Comparison of ENCODE assay signal across 8 cellular contexts in the genomic region with DNA sequence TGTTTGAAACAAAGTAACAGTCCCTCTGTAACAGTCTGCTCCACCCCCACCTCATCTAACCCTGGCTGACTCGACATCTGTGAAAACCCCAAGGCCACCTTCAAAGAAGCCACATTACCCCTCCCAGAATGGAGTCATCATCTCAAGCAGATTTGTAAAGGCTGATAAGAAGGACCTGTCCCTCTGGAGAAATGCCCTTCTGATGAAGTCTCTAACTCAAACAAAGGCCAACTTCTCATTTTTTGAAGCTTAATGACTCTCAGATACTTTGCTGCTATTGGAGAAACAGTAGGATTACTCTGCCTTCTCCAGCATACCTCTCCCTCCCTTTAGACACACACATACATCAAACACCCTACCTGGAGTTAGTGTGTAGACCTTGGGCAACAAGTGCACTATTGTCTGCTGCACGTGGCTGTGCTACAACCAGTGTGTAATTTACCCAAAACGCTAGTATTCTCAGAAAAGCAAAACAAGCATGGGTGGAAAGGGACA.
A peak's percentile ranks its signal among the peaks of the same experiment; 100 is the strongest.
DNase-seq lines count a peak whose midpoint lies in the region; ATAC-seq and TF ChIP-seq lines count a peak whose summit lies in the region.

No MANE protein-coding gene starts in this region.

- peaks cover 11% of the 10 kb centered on the region for H3K9me3 Mint-ChIP-seq in stimulated activated memory B cell treated with anti-CD40 and anti-IgM and Interleukin-4, amounts not matched to agents 10 μg/mL and 1 μg/mL and 100 μg/mL, for 72 hours
- H3K9me3 Mint-ChIP-seq in nephron progenitor cell = peaks cover 6% of the 10 kb centered on the region

- H3K27me3 Mint-ChIP-seq in stimulated activated memory B cell treated with anti-CD40 and anti-IgM and Interleukin-4, amounts not matched to agents 10 μg/mL and 1 μg/mL and 100 μg/mL, for 72 hours = no peaks in the 10 kb centered on the region
- H3K27me3 Mint-ChIP-seq in nephron progenitor cell (ENCODE audit: low read depth, poor library complexity) = peaks cover 6% of the 10 kb centered on the region

- H3K4me3 Mint-ChIP-seq in stimulated activated memory B cell treated with anti-CD40 and anti-IgM and Interleukin-4, amounts not matched to agents 10 μg/mL and 1 μg/mL and 100 μg/mL, for 72 hours = no peak overlapping the region
- H3K4me3 Mint-ChIP-seq in nephron progenitor cell = no peak overlapping the region

- H3K36me3 Mint-ChIP-seq in stimulated activated memory B cell treated with anti-CD40 and anti-IgM and Interleukin-4, amounts not matched to agents 10 μg/mL and 1 μg/mL and 100 μg/mL, for 72 hours = no peaks in the 10 kb centered on the region
- peaks cover 10% of the 10 kb centered on the region for H3K36me3 Mint-ChIP-seq in nephron progenitor cell (ENCODE audit: low read depth)

- no peak for TF ChIP-seq CTCF in nephron progenitor cell (IDR thresholded peaks at IDR 0.05)

- peak overlapping the region; percentile 57 for H3K27ac Mint-ChIP-seq in stimulated activated memory B cell treated with anti-CD40 and anti-IgM and Interleukin-4, amounts not matched to agents 10 μg/mL and 1 μg/mL and 100 μg/mL, for 72 hours
- no peak overlapping the region for H3K27ac Mint-ChIP-seq in nephron progenitor cell

- DNase-seq in activated effector memory CD4-positive, alpha-beta T cell treated with anti-CD3 and anti-CD28 coated beads, Interleukin-2, amount 50 U/mL, for 16 hours = peak; percentile 76
- DNase-seq in activated effector memory CD4-positive, alpha-beta T cell treated with Interleukin-2 at 50 U/mL for 16 hours = no peak
- DNase-seq in T-helper 1 cell (peak in 3 of 5 donors; percentile 23 to 71 (median 45)), nephron progenitor cell (no peak), SHP77 treated with DMSO at 0.1 percent for 48 hours (lab: John Stamatoyannopoulos, UW) (no peak)
- DNase-seq in effector CD4-positive, alpha-beta T cell = peak; percentile 25

- peaks cover 25% of the 10 kb centered on the region for H3K4me1 Mint-ChIP-seq in stimulated activated memory B cell treated with anti-CD40 and anti-IgM and Interleukin-4, amounts not matched to agents 10 μg/mL and 1 μg/mL and 100 μg/mL, for 72 hours
- peaks cover 42% of the 10 kb centered on the region for H3K4me1 Mint-ChIP-seq in nephron progenitor cell

- peak; percentile 38 for ATAC-seq in stimulated activated memory B cell treated with anti-CD40 and anti-IgM and Interleukin-4, amounts not matched to agents 10 μg/mL and 1 μg/mL and 100 μg/mL, for 72 hours
- no peak for ATAC-seq in GM21786 (IDR thresholded peaks at IDR 0.05; ENCODE audit: unreplicated experiment)

Comparison
In these comparisons a context has a peak if more than half of its experiments do, and no peak if none do; other contexts are left out.
1. DNase-seq: peak in activated effector memory CD4-positive, alpha-beta T cell treated with anti-CD3 and anti-CD28 coated beads, Interleukin-2, amount 50 U/mL, for 16 hours (single experiment), T-helper 1 cell (3 of 5) and effector CD4-positive, alpha-beta T cell (single experiment); none in activated effector memory CD4-positive, alpha-beta T cell treated with Interleukin-2 at 50 U/mL for 16 hours (single experiment), nephron progenitor cell (single experiment) and SHP77 treated with DMSO at 0.1 percent for 48 hours (single experiment).